Comparison of ENCODE assay signal across 1 cellular context in genomic region chr20:35603695-35604443, GRCh38.
A peak's percentile ranks its signal among the peaks of the same experiment; 100 is the strongest.
TF ChIP-seq lines count a peak whose summit lies in the region.

No MANE protein-coding gene starts in this region.

TF ChIP-seq in HepG2, 621 proteins besides CTCF, POLR2A, EP300 and RAD21 (continued from another document and continues in another):
- TF ChIP-seq ZNF142 (CRISPR knock-in tag; IDR thresholded peaks at IDR 0.05), result 0 out of 2 replicates have a peak, but pooled peaks have one; percentile 36
- peak; percentile 77; the same call in 1 of the 2 replicates for TF ChIP-seq ESRRA (CRISPR knock-in tag; IDR thresholded peaks at IDR 0.05; ENCODE audit: low read depth)
- TF ChIP-seq HNF4G (IDR thresholded peaks at IDR 0.05; ENCODE audit: borderline replicate concordance, low read depth, low read length), result no peak; the same call in 1 of the 2 replicates
- no peak for TF ChIP-seq HNF4G (CRISPR knock-in tag; IDR thresholded peaks at IDR 0.05; ENCODE audit: borderline replicate concordance, low read depth)
- peak; percentile 79 for TF ChIP-seq NR2C2 (CRISPR knock-in tag; IDR thresholded peaks at IDR 0.05; ENCODE audit: borderline replicate concordance)
- no peak for TF ChIP-seq PRPF4 (IDR thresholded peaks at IDR 0.05; ENCODE audit: low read depth, low read length, poor library complexity, severe bottlenecking)
- no peak for TF ChIP-seq GABPB1 (CRISPR knock-in tag; IDR thresholded peaks at IDR 0.05)
- peak; percentile 75 for TF ChIP-seq NR2F6 (IDR thresholded peaks at IDR 0.05)
- no peak for TF ChIP-seq NR2F6 (CRISPR knock-in tag; IDR thresholded peaks at IDR 0.05)
- TF ChIP-seq NAIF1 (CRISPR knock-in tag; IDR thresholded peaks at IDR 0.05; ENCODE audit: borderline replicate concordance), result no peak
- no peak for TF ChIP-seq ZNF557 (CRISPR knock-in tag; IDR thresholded peaks at IDR 0.05)
- TF ChIP-seq ZNF256 (CRISPR knock-in tag; conservative IDR thresholded peaks at IDR 0.05), result 0 out of 2 replicates have a peak, but pooled peaks have one; percentile 33
- peak; percentile 38; the same call in 1 of the 2 replicates for TF ChIP-seq ZNF501 (CRISPR knock-in tag; IDR thresholded peaks at IDR 0.05)
- 0 out of 2 replicates have a peak, but pooled peaks have one; percentile 39 for TF ChIP-seq MEF2D (CRISPR knock-in tag; IDR thresholded peaks at IDR 0.05)
- no peak for TF ChIP-seq ATM (IDR thresholded peaks at IDR 0.05; ENCODE audit: borderline replicate concordance)
- no peak for TF ChIP-seq ZNF382 (CRISPR knock-in tag; IDR thresholded peaks at IDR 0.05; ENCODE audit: borderline replicate concordance)
- TF ChIP-seq NR2F1 (CRISPR knock-in tag; IDR thresholded peaks at IDR 0.05), result peak in 1 of 2 experiments; percentile 70; a peak in 2 of 4 replicates
- no peak for TF ChIP-seq ZNF781 (CRISPR knock-in tag; IDR thresholded peaks at IDR 0.05; ENCODE audit: borderline replicate concordance, not compliant biosample characterization)
- TF ChIP-seq HBP1 (CRISPR knock-in tag; IDR thresholded peaks at IDR 0.05; ENCODE audit: low read depth), result no peak
- TF ChIP-seq HNRNPH1 (optimal IDR thresholded peaks at IDR 0.05; ENCODE audit: low read depth, low read length), result no peak
- no peak for TF ChIP-seq ZNF691 (CRISPR knock-in tag; IDR thresholded peaks at IDR 0.05; ENCODE audit: borderline replicate concordance, low read depth)
- no peak for TF ChIP-seq ZNF251 (CRISPR knock-in tag; IDR thresholded peaks at IDR 0.05)
- no peak for TF ChIP-seq ZNF431 (CRISPR knock-in tag; IDR thresholded peaks at IDR 0.05; ENCODE audit: borderline replicate concordance, low read depth)
- TF ChIP-seq CC2D1A (CRISPR knock-in tag; IDR thresholded peaks at IDR 0.05), result no peak
- no peak for TF ChIP-seq ZBTB3 (CRISPR knock-in tag; IDR thresholded peaks at IDR 0.05; ENCODE audit: borderline replicate concordance, low read depth)
- TF ChIP-seq TARDBP (CRISPR knock-in tag; IDR thresholded peaks at IDR 0.05), result no peak
- no peak for TF ChIP-seq ZNF646 (CRISPR knock-in tag; IDR thresholded peaks at IDR 0.05)
- no peak for TF ChIP-seq NFIB (CRISPR knock-in tag; IDR thresholded peaks at IDR 0.05; ENCODE audit: borderline replicate concordance)
- TF ChIP-seq ADNP (CRISPR knock-in tag; IDR thresholded peaks at IDR 0.05), result no peak
- TF ChIP-seq SETDB1 (CRISPR knock-in tag; IDR thresholded peaks at IDR 0.05; ENCODE audit: borderline replicate concordance), result 0 out of 2 replicates have a peak, but pooled peaks have one; percentile 16
- no peak for TF ChIP-seq TFDP2 (CRISPR knock-in tag; IDR thresholded peaks at IDR 0.05)
- TF ChIP-seq ZNF512B (CRISPR knock-in tag; IDR thresholded peaks at IDR 0.05; ENCODE audit: borderline replicate concordance), result no peak
- TF ChIP-seq ZNF83 (CRISPR knock-in tag; IDR thresholded peaks at IDR 0.05; ENCODE audit: borderline replicate concordance), result 0 out of 2 replicates have a peak, but pooled peaks have one; percentile 23
- TF ChIP-seq ZNF572 (CRISPR knock-in tag; IDR thresholded peaks at IDR 0.05), result peak; percentile 38; the same call in 1 of the 2 replicates
- TF ChIP-seq ZMYM2 (CRISPR knock-in tag; IDR thresholded peaks at IDR 0.05), result peak; percentile 49; the same call in 1 of the 2 replicates
- TF ChIP-seq ZNF224 (CRISPR knock-in tag; IDR thresholded peaks at IDR 0.05), result no peak
- 0 out of 2 replicates have a peak, but pooled peaks have one; percentile 13 for TF ChIP-seq KDM2A (CRISPR knock-in tag; IDR thresholded peaks at IDR 0.05; ENCODE audit: borderline replicate concordance, low read depth)
- TF ChIP-seq ZNF747 (CRISPR knock-in tag; IDR thresholded peaks at IDR 0.05; ENCODE audit: borderline replicate concordance), result no peak
